ENCODE assay signal across 1 cellular context in the genomic region with DNA sequence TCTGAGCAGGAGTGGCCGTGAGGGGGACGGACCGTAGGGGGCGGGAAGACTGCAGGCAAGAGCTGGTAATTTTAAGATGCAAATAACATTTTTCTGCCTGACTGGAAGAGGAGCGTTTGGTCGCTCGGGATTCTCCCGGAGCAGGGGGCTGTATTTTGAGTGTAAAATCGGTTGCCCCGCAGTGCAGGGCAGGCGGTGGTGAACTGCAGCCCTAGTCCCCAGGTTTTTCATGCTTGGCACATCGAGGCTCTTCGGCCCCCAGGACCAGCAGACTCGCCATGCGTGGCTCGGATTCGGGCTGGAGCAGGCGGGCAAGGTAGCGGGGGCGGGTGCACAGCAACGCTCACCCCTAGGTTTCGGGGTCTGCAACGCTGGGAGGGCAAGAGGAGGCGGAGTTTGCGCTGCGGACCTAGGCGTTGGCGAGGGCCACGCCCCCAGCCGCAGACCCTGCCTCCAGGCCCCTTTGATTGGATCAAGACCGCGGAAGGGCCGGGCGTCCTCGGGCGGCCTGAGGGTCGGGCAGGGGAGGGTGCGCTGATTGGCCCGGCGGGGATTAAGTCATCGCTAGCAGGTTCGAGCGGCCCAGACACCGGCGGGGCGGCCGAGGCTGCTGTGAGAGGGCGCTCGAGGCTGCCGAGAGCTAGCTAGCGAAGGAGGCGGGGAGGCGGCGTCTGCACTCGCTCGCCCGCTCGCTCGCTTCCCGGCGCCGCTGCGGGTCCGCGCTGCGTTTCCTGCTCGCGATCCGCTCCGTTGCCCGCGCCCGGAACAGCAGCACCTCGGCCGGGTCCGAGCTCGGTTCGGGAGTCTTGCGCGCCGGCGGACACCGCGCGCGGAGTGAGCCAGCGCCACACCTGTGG.
TF ChIP-seq lines count a peak whose summit lies in the region.

A gene with protein sequence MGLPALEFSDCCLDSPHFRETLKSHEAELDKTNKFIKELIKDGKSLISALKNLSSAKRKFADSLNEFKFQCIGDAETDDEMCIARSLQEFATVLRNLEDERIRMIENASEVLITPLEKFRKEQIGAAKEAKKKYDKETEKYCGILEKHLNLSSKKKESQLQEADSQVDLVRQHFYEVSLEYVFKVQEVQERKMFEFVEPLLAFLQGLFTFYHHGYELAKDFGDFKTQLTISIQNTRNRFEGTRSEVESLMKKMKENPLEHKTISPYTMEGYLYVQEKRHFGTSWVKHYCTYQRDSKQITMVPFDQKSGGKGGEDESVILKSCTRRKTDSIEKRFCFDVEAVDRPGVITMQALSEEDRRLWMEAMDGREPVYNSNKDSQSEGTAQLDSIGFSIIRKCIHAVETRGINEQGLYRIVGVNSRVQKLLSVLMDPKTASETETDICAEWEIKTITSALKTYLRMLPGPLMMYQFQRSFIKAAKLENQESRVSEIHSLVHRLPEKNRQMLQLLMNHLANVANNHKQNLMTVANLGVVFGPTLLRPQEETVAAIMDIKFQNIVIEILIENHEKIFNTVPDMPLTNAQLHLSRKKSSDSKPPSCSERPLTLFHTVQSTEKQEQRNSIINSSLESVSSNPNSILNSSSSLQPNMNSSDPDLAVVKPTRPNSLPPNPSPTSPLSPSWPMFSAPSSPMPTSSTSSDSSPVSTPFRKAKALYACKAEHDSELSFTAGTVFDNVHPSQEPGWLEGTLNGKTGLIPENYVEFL (plus strand): TSS at position 585 of the 857 bp plus-strand sequence. CDS start 385 bp downstream, outside the sequence.

TF ChIP-seq in SK-N-SH, 30 proteins besides CTCF, POLR2A, EP300 and RAD21 (continued from another document):
- TF ChIP-seq, protein P1, sequence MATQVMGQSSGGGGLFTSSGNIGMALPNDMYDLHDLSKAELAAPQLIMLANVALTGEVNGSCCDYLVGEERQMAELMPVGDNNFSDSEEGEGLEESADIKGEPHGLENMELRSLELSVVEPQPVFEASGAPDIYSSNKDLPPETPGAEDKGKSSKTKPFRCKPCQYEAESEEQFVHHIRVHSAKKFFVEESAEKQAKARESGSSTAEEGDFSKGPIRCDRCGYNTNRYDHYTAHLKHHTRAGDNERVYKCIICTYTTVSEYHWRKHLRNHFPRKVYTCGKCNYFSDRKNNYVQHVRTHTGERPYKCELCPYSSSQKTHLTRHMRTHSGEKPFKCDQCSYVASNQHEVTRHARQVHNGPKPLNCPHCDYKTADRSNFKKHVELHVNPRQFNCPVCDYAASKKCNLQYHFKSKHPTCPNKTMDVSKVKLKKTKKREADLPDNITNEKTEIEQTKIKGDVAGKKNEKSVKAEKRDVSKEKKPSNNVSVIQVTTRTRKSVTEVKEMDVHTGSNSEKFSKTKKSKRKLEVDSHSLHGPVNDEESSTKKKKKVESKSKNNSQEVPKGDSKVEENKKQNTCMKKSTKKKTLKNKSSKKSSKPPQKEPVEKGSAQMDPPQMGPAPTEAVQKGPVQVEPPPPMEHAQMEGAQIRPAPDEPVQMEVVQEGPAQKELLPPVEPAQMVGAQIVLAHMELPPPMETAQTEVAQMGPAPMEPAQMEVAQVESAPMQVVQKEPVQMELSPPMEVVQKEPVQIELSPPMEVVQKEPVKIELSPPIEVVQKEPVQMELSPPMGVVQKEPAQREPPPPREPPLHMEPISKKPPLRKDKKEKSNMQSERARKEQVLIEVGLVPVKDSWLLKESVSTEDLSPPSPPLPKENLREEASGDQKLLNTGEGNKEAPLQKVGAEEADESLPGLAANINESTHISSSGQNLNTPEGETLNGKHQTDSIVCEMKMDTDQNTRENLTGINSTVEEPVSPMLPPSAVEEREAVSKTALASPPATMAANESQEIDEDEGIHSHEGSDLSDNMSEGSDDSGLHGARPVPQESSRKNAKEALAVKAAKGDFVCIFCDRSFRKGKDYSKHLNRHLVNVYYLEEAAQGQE (IDR thresholded peaks at IDR 0.05; ENCODE audit: low read depth, low read length), result no peak
- TF ChIP-seq, protein P2, sequence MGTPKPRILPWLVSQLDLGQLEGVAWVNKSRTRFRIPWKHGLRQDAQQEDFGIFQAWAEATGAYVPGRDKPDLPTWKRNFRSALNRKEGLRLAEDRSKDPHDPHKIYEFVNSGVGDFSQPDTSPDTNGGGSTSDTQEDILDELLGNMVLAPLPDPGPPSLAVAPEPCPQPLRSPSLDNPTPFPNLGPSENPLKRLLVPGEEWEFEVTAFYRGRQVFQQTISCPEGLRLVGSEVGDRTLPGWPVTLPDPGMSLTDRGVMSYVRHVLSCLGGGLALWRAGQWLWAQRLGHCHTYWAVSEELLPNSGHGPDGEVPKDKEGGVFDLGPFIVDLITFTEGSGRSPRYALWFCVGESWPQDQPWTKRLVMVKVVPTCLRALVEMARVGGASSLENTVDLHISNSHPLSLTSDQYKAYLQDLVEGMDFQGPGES (IDR thresholded peaks at IDR 0.05; ENCODE audit: low read depth, low read length), result no peak
- TF ChIP-seq SIN3A (IDR thresholded peaks at IDR 0.05; ENCODE audit: borderline replicate concordance, low read depth, low read length), result peak; percentile 18; the same call in 1 of the 2 replicates
- peak; percentile 74 for TF ChIP-seq RFX5 (IDR thresholded peaks at IDR 0.05; ENCODE audit: low read length)
- peak; percentile 66; the same call in 1 of the 2 replicates for TF ChIP-seq TAF1 (IDR thresholded peaks at IDR 0.05; ENCODE audit: borderline replicate concordance, low read depth, low read length)
- TF ChIP-seq GATA2 (CRISPR knock-in tag; IDR thresholded peaks at IDR 0.05), result no peak
- TF ChIP-seq JUND (IDR thresholded peaks at IDR 0.05), result no peak
- TF ChIP-seq MEF2A (IDR thresholded peaks at IDR 0.05; ENCODE audit: borderline replicate concordance, low read depth), result no peak
- TF ChIP-seq NFIC (IDR thresholded peaks at IDR 0.05; ENCODE audit: borderline replicate concordance), result no peak
- TF ChIP-seq SMC3 (IDR thresholded peaks at IDR 0.05; ENCODE audit: low read depth, low read length), result peak; percentile 31; the same call in 1 of the 2 replicates
- peak; percentile 43; the same call in 1 of the 2 replicates for TF ChIP-seq ELF1 (IDR thresholded peaks at IDR 0.05)
- TF ChIP-seq, protein P3, sequence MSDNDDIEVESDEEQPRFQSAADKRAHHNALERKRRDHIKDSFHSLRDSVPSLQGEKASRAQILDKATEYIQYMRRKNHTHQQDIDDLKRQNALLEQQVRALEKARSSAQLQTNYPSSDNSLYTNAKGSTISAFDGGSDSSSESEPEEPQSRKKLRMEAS (IDR thresholded peaks at IDR 0.05; ENCODE audit: low read depth), result no peak; the same call in 1 of the 2 replicates
- TF ChIP-seq, protein P4, sequence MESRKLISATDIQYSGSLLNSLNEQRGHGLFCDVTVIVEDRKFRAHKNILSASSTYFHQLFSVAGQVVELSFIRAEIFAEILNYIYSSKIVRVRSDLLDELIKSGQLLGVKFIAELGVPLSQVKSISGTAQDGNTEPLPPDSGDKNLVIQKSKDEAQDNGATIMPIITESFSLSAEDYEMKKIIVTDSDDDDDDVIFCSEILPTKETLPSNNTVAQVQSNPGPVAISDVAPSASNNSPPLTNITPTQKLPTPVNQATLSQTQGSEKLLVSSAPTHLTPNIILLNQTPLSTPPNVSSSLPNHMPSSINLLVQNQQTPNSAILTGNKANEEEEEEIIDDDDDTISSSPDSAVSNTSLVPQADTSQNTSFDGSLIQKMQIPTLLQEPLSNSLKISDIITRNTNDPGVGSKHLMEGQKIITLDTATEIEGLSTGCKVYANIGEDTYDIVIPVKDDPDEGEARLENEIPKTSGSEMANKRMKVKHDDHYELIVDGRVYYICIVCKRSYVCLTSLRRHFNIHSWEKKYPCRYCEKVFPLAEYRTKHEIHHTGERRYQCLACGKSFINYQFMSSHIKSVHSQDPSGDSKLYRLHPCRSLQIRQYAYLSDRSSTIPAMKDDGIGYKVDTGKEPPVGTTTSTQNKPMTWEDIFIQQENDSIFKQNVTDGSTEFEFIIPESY (IDR thresholded peaks at IDR 0.05; ENCODE audit: borderline replicate concordance, low read depth), result no peak
- TF ChIP-seq NRF1 (IDR thresholded peaks at IDR 0.05; ENCODE audit: low read depth, low read length), result peak; percentile 19; the same call in 1 of the 2 replicates
